Comparison of ENCODE assay signal across 1 cellular context in the genomic region with DNA sequence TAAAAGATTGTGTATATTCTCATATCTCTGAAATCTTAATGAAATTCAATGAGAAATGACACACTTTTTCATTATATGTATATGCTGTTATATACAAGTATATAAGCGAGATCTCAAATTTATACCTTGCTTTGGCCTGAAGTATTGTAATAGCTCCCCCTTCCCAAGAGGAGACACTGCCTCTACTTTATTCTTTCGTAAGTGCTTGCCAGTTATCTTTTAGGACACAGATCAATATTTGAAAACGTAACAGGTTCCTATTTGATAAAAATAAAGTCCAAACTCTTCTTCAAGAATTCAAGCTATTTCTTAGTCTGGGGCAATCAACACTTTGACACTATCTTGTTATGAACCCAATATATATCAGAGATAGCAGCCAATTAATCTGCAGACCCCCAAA.
TF ChIP-seq lines count a peak whose summit lies in the region.

No MANE protein-coding gene starts in this region.

TF ChIP-seq in HepG2, 621 proteins besides CTCF, POLR2A, EP300 and RAD21:
- TF ChIP-seq, protein P1, sequence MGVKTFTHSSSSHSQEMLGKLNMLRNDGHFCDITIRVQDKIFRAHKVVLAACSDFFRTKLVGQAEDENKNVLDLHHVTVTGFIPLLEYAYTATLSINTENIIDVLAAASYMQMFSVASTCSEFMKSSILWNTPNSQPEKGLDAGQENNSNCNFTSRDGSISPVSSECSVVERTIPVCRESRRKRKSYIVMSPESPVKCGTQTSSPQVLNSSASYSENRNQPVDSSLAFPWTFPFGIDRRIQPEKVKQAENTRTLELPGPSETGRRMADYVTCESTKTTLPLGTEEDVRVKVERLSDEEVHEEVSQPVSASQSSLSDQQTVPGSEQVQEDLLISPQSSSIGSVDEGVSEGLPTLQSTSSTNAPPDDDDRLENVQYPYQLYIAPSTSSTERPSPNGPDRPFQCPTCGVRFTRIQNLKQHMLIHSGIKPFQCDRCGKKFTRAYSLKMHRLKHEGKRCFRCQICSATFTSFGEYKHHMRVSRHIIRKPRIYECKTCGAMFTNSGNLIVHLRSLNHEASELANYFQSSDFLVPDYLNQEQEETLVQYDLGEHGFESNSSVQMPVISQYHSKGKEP (CRISPR knock-in tag; IDR thresholded peaks at IDR 0.05): no peak
- TF ChIP-seq, protein P2, sequence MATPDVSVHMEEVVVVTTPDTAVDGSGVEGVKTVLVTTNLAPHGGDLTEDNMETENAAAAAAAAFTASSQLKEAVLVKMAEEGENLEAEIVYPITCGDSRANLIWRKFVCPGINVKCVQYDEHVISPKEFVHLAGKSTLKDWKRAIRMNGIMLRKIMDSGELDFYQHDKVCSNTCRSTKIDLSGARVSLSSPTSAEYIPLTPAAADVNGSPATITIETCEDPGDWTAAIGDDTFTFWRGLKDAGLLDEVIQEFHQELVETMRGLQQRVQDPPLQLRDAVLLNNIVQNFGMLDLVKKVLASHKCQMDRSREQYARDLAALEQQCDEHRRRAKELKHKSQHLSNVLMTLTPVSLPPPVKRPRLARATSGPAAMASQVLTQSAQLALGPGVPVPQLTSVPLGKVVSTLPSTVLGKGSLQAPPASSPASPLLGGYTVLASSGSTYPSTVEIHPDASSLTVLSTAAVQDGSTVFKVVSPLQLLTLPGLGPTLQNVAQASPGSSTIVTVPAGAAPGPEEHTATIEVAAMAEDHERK (CRISPR knock-in tag; IDR thresholded peaks at IDR 0.05; ENCODE audit: low read depth): no peak
- TF ChIP-seq GATAD2A (CRISPR knock-in tag; IDR thresholded peaks at IDR 0.05) (peak; percentile 46), SRY (CRISPR knock-in tag; IDR thresholded peaks at IDR 0.05) (no peak), ZKSCAN5 (CRISPR knock-in tag; IDR thresholded peaks at IDR 0.05) (no peak), PHF8 (CRISPR knock-in tag; IDR thresholded peaks at IDR 0.05) (no peak), TARDBP (CRISPR knock-in tag; IDR thresholded peaks at IDR 0.05) (no peak), ZNF652 (CRISPR knock-in tag; IDR thresholded peaks at IDR 0.05; ENCODE audit: borderline replicate concordance, low read depth) (0 out of 2 replicates have a peak, but pooled peaks have one; percentile 4), ZNF781 (CRISPR knock-in tag; IDR thresholded peaks at IDR 0.05; ENCODE audit: borderline replicate concordance, not compliant biosample characterization) (no peak), ONECUT2 (CRISPR knock-in tag; IDR thresholded peaks at IDR 0.05) (peak; percentile 58; the same call in 1 of the 2 replicates), NFYC (CRISPR knock-in tag; IDR thresholded peaks at IDR 0.05) (no peak), NCOA2 (CRISPR knock-in tag; IDR thresholded peaks at IDR 0.05) (0 out of 2 replicates have a peak, but pooled peaks have one; percentile 31), ZFP1 (CRISPR knock-in tag; IDR thresholded peaks at IDR 0.05) (0 out of 2 replicates have a peak, but pooled peaks have one; percentile 41), REXO4 (CRISPR knock-in tag; IDR thresholded peaks at IDR 0.05; ENCODE audit: borderline replicate concordance) (no peak), CCAR2 (optimal IDR thresholded peaks at IDR 0.05; ENCODE audit: low read depth, low read length) (no peak)
- TF ChIP-seq, protein P3, sequence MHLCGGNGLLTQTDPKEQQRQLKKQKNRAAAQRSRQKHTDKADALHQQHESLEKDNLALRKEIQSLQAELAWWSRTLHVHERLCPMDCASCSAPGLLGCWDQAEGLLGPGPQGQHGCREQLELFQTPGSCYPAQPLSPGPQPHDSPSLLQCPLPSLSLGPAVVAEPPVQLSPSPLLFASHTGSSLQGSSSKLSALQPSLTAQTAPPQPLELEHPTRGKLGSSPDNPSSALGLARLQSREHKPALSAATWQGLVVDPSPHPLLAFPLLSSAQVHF (CRISPR knock-in tag; IDR thresholded peaks at IDR 0.05): no peak
- TF ChIP-seq, protein P4, sequence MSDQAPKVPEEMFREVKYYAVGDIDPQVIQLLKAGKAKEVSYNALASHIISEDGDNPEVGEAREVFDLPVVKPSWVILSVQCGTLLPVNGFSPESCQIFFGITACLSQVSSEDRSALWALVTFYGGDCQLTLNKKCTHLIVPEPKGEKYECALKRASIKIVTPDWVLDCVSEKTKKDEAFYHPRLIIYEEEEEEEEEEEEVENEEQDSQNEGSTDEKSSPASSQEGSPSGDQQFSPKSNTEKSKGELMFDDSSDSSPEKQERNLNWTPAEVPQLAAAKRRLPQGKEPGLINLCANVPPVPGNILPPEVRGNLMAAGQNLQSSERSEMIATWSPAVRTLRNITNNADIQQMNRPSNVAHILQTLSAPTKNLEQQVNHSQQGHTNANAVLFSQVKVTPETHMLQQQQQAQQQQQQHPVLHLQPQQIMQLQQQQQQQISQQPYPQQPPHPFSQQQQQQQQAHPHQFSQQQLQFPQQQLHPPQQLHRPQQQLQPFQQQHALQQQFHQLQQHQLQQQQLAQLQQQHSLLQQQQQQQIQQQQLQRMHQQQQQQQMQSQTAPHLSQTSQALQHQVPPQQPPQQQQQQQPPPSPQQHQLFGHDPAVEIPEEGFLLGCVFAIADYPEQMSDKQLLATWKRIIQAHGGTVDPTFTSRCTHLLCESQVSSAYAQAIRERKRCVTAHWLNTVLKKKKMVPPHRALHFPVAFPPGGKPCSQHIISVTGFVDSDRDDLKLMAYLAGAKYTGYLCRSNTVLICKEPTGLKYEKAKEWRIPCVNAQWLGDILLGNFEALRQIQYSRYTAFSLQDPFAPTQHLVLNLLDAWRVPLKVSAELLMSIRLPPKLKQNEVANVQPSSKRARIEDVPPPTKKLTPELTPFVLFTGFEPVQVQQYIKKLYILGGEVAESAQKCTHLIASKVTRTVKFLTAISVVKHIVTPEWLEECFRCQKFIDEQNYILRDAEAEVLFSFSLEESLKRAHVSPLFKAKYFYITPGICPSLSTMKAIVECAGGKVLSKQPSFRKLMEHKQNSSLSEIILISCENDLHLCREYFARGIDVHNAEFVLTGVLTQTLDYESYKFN (CRISPR knock-in tag; conservative IDR thresholded peaks at IDR 0.05): 0 out of 2 replicates have a peak, but pooled peaks have one; percentile 24
